In genomic region chr17:27245230-27245696, GRCh38 we compare ENCODE assay signal across 8 cellular contexts. TPM values are rescaled to one million over a fixed set of nuclear protein-coding genes. Genes with fewer than 3 reads are reported as not detected.
DNase-seq lines count a peak whose midpoint lies in the region; ATAC-seq, FAIRE-seq and TF ChIP-seq lines count a peak whose summit lies in the region.

No MANE protein-coding gene starts in this region.

- POLR2A ChIA-PET in Panc1 (lab: Charles Lee) = interaction anchor here (0.5 to 0.7 kb wide), 3 partner anchors 52 to 222 kb away, joined by 3 to 5 read pairs (median 4); no protein-coding TSS in a partner anchor

- no peak overlapping the region for H3K4me3 Mint-ChIP-seq in activated naive CD8-positive, alpha-beta T cell treated with anti-CD3 and anti-CD28 coated beads for 36 hours

- H3K9me3 Mint-ChIP-seq in activated naive CD8-positive, alpha-beta T cell treated with anti-CD3 and anti-CD28 coated beads for 36 hours = no peaks in the 10 kb centered on the region

- peak overlapping the region; percentile 46 for H3K27ac ChIP-seq in Panc1 (ENCODE audit: low read length)

- ATAC-seq in GM21576 (IDR thresholded peaks at IDR 0.05; ENCODE audit: unreplicated experiment) (peak; percentile 83), Panc1 (peak; percentile 98), Right ventricle myocardium inferior (peak; percentile 91)

- H3K9me3 ChIP-seq in Panc1 (ENCODE audit: control insufficient read depth, insufficient read depth, low read depth, low read length) = no peaks in the 10 kb centered on the region

- no TSS peak for BruUV-seq in Panc1 (replicated peaks; lab: Mats Ljungman, UMichigan)

- H3K36me3 Mint-ChIP-seq in activated naive CD8-positive, alpha-beta T cell treated with anti-CD3 and anti-CD28 coated beads for 36 hours = no peaks in the 10 kb centered on the region

- H3K27me3 Mint-ChIP-seq in activated naive CD8-positive, alpha-beta T cell treated with anti-CD3 and anti-CD28 coated beads for 36 hours = peaks cover 22% of the 10 kb centered on the region

- peak overlapping the region in 1 of 2 experiments; percentile 25; a peak in 2 of 4 replicates for H3K4me3 ChIP-seq in Panc1 (ENCODE audit: low read depth in 2 of 2, low read length in 2 of 2)

- peak; percentile 68 for FAIRE-seq in urothelium cell line (lab: Jason Lieb, UNC)

- no peaks in the 10 kb centered on the region for H3K36me3 ChIP-seq in Panc1 (ENCODE audit: control insufficient read depth, insufficient read depth, low read length)

- H3K4me1 Mint-ChIP-seq in activated naive CD8-positive, alpha-beta T cell treated with anti-CD3 and anti-CD28 coated beads for 36 hours = peaks cover 9% of the 10 kb centered on the region

- in situ Hi-C loops in Panc1 (cut with HindIII; ENCODE audit: low pct_unique_long_range_greater_than_20kb, low sequenced_read_pairs) = loop anchor here (25.0 kb wide), 1 partner anchor 92 kb away; no protein-coding TSS in a partner anchor

- intact Hi-C loops in Panc1 (cut with micrococcal nuclease; ENCODE audit: unreplicated experiment) = loop anchor here (2.0 to 10.0 kb wide), 3 partner anchors 47 to 88 kb away; partner anchors contain the start of gene WSB1
- intact Hi-C loops in Right ventricle myocardium inferior (cut with DNase I) = loop anchor here (1.0 kb wide), 2 partner anchors 49 to 88 kb away; partner anchors contain the start of gene WSB1

- peaks cover 18% of the 10 kb centered on the region for H3K4me1 ChIP-seq in Panc1 (ENCODE audit: control insufficient read depth, insufficient read depth, low read length)

- DNase-seq in EH (ENCODE audit: low read depth) (peak; percentile 79), HuH-7.5 (ENCODE audit: low spot score) (peak; percentile 80), Panc1 (ENCODE audit: low read depth, low spot score) (no peak), Right ventricle myocardium inferior (ENCODE audit: missing footprints) (peak; percentile 90), pons (ENCODE audit: low spot score) (peak; percentile 95), urothelium cell line (ENCODE audit: low spot score) (peak; percentile 87)
- DNase-seq in activated naive CD8-positive, alpha-beta T cell treated with anti-CD3 and anti-CD28 coated beads for 36 hours = peak; percentile 45

- H3K27me3 ChIP-seq in Panc1 (ENCODE audit: control insufficient read depth, insufficient read depth, low read length) = no peaks in the 10 kb centered on the region

- TF ChIP-seq CTCF in Panc1 (IDR thresholded peaks at IDR 0.05) = peak; percentile 82

- CTCF ChIA-PET in Panc1 (lab: Charles Lee) = interaction anchor here (0.7 to 1.2 kb wide), 2 partner anchors 9 to 88 kb away, joined by 5 to 11 read pairs; no protein-coding TSS in a partner anchor

- no peak overlapping the region for H3K27ac Mint-ChIP-seq in activated naive CD8-positive, alpha-beta T cell treated with anti-CD3 and anti-CD28 coated beads for 36 hours

RNA-seq across cellular contexts. Expression of gene WSB1, which starts 48.7 kb away (rescaled TPM):
- total RNA-seq in Panc1 (2021; ENCODE audit: unreplicated experiment) = 114 TPM
- polyA plus RNA-seq in Panc1 (2012; ENCODE audit: insufficient read length) = 50.3 TPM
- total RNA-seq in activated naive CD8-positive, alpha-beta T cell treated with anti-CD3 and anti-CD28 coated beads for 36 hours = 100 to 1,000 TPM; 113 to 126 TPM
- 48.7 TPM for total RNA-seq in Right ventricle myocardium inferior
